ENCODE assay signal across 8 cellular contexts in the genomic region with DNA sequence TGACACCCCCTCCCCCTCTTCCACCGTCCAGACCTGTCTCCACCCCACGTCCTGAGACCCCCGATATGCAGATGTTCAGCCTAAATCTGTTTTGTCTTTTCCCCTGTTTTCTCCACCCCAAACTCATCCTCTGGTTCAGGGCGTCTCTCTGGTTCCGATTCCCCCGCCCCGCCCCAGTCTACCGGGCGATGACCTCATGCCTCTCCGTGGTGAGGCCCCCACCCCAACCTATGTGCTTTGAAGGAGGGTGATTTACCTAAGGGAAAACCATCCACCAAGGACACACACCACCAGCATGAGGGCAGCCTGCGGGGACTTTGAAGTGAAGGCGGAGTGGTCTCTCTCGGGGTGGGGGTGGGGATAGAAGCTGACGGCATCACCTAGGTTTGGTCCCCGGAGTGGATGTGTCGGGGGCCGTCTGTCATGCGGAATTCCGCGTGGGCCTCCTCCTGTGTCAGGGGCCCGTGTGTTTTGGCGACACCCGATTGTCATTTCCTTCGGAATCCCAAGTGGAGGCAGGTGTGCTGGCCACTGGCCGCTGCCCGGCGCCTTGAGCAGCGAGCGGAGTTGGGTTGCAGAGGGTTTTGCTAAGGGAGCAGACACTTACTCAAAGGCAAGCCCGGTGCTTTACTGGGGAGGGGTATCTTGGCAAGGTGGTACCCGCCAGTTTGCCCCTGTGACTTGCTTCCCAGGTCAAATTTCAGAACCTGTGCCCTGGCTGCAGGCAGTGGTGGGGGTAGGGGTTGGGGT. TPM values are rescaled to one million over a fixed set of nuclear protein-coding genes. Genes with fewer than 3 reads are reported as not detected.
A peak's percentile ranks its signal among the peaks of the same experiment; 100 is the strongest.
DNase-seq lines count a peak whose midpoint lies in the region; ATAC-seq and TF ChIP-seq lines count a peak whose summit lies in the region.

No MANE protein-coding gene starts in this region.

- H3K36me3 Mint-ChIP-seq in endothelial cell (ENCODE audit: low read depth, unreplicated experiment): peaks cover 15% of the 10 kb centered on the region
- H3K36me3 Mint-ChIP-seq in nephron progenitor cell (ENCODE audit: low read depth): peaks cover 13% of the 10 kb centered on the region

- no peak overlapping the region for H2AFZ ChIP-seq in HCT116 (ENCODE audit: low read depth, low read length, poor library complexity, severe bottlenecking)

- peak overlapping the region; percentile 94 for H3K9ac ChIP-seq in HCT116 (ENCODE audit: low read length)

- H3K79me2 ChIP-seq in HCT116 (ENCODE audit: insufficient read depth, low read length): peaks cover 63% of the 10 kb centered on the region

- DNase-seq in HCT116 (ENCODE audit: low read depth, low spot score): no peak
- DNase-seq in activated CD4-positive, alpha-beta T cell treated with anti-CD3 and anti-CD28 coated beads for 48 hours: peak; percentile 36
- DNase-seq in endothelial cell (ENCODE audit: low spot score): no peak
- DNase-seq in nephron progenitor cell: peak; percentile 43
- DNase-seq in KG1 (lab: John Stamatoyannopoulos, UW): no peak

- no peak for ATAC-seq in HCT116
- ATAC-seq in HG02571 (IDR thresholded peaks at IDR 0.05; ENCODE audit: unreplicated experiment): no peak
- no peak for ATAC-seq in HG02610 (IDR thresholded peaks at IDR 0.05; ENCODE audit: unreplicated experiment)
- no peak for ATAC-seq in GM19463 (IDR thresholded peaks at IDR 0.05; ENCODE audit: unreplicated experiment)

- H3K9me3 Mint-ChIP-seq in endothelial cell (ENCODE audit: unreplicated experiment) (no peaks in the 10 kb centered on the region), nephron progenitor cell (no peaks in the 10 kb centered on the region)

- H3K4me1 Mint-ChIP-seq in endothelial cell (ENCODE audit: unreplicated experiment) (peaks cover 11% of the 10 kb centered on the region), nephron progenitor cell (peaks cover 62% of the 10 kb centered on the region)

- H3K27ac ChIP-seq in HCT116 (ENCODE audit: low read depth, low read length): peak overlapping the region; percentile 93

- TSS peak; percentile 55 for BruUV-seq in HCT116 (replicated peaks; lab: Mats Ljungman, UMichigan)

- no peak for TF ChIP-seq POLR2A in HCT116 (IDR thresholded peaks at IDR 0.05; ENCODE audit: borderline replicate concordance, extremely low read depth, insufficient read depth, insufficient read length)

- H3K4me1 ChIP-seq in HCT116 (ENCODE audit: control insufficient read depth in 1 of 2, insufficient read depth in 2 of 2, low read length in 2 of 2): peaks cover 23 to 40% of the 10 kb centered on the region in 2 experiments

- no peak for TF ChIP-seq RAD21 in HCT116 (IDR thresholded peaks at IDR 0.05; ENCODE audit: low read depth)

- POLR2A ChIA-PET in HCT116 (lab: Charles Lee): no interaction called here

- RAD21 ChIA-PET in HCT116 (lab: Charles Lee; ENCODE audit: low non-redundant PET in 1 of 2, low total read pairs in 2 of 2, uncharacterized antibody in 2 of 2, unreplicated experiment in 2 of 2): no interaction called here

- peak overlapping the region; percentile 99 for H3K4me2 ChIP-seq in HCT116 (ENCODE audit: low read length)

- no peaks in the 10 kb centered on the region for H3K9me3 ChIP-seq in HCT116 (ENCODE audit: control insufficient read depth in 1 of 2, insufficient read depth in 1 of 2, low read depth in 1 of 2, low read length in 2 of 2)

- intact Hi-C loops in HCT116 (cut with micrococcal nuclease): no loop called here

- H3K27me3 ChIP-seq in HCT116 (ENCODE audit: insufficient read depth, low read length): no peaks in the 10 kb centered on the region

- H4K20me1 ChIP-seq in HCT116 (ENCODE audit: insufficient read depth): no peaks in the 10 kb centered on the region

- no peak for TF ChIP-seq CTCF in HCT116 (IDR thresholded peaks at IDR 0.05 in 2 of 3, conservative IDR thresholded peaks at IDR 0.05 in 1 of 3; ENCODE audit: borderline replicate concordance in 1 of 3, insufficient read depth in 1 of 3, low read depth in 2 of 3, low read length in 2 of 3)
- no peak for TF ChIP-seq CTCF in endothelial cell (IDR thresholded peaks at IDR 0.05; ENCODE audit: unreplicated experiment)
- no peak for TF ChIP-seq CTCF in nephron progenitor cell (IDR thresholded peaks at IDR 0.05)

- H3K4me3 ChIP-seq in HCT116 (replicated peaks in 1 of 2; ENCODE audit: low read depth in 1 of 2, low read length in 2 of 2): peak overlapping the region; percentile 83 to 91

- H3K9me2 ChIP-seq in HCT116 (ENCODE audit: insufficient read depth): no peaks in the 10 kb centered on the region

- H3K27me3 Mint-ChIP-seq in endothelial cell (ENCODE audit: unreplicated experiment) (peaks cover 14% of the 10 kb centered on the region), nephron progenitor cell (ENCODE audit: low read depth, poor library complexity) (peaks cover 3% of the 10 kb centered on the region)

- H3K36me3 ChIP-seq in HCT116 (ENCODE audit: control insufficient read depth in 1 of 2, insufficient read depth in 2 of 2, low read length in 2 of 2): peaks cover 2 to 12% of the 10 kb centered on the region in 2 experiments; a peak in 2 of 4 replicates

- H3K4me3 Mint-ChIP-seq in endothelial cell (ENCODE audit: unreplicated experiment) (peak overlapping the region; percentile 96), nephron progenitor cell (peak overlapping the region; percentile 93)

- H3K27ac Mint-ChIP-seq in endothelial cell (ENCODE audit: unreplicated experiment): peak overlapping the region; percentile 67
- H3K27ac Mint-ChIP-seq in nephron progenitor cell: peak overlapping the region; percentile 62

- CTCF ChIA-PET in HCT116 (lab: Charles Lee): no interaction called here

TF ChIP-seq in HCT116, 20 proteins besides CTCF, POLR2A, EP300 and RAD21:
- TF ChIP-seq, protein P1, sequence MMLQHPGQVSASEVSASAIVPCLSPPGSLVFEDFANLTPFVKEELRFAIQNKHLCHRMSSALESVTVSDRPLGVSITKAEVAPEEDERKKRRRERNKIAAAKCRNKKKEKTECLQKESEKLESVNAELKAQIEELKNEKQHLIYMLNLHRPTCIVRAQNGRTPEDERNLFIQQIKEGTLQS (IDR thresholded peaks at IDR 0.05): no peak
- TF ChIP-seq EZH2phosphoT487 (IDR thresholded peaks at IDR 0.05; ENCODE audit: borderline replicate concordance) (no peak), YY1 (IDR thresholded peaks at IDR 0.05; ENCODE audit: extremely low read depth, insufficient replicate concordance, low read depth, low read length) (no peak), ZNF274 (IDR thresholded peaks at IDR 0.05; ENCODE audit: low read depth, low read length) (no peak), EGR1 (IDR thresholded peaks at IDR 0.05; ENCODE audit: low read depth) (no peak), CBX3 (IDR thresholded peaks at IDR 0.05; ENCODE audit: low read depth) (no peak), TCF7L2 (IDR thresholded peaks at IDR 0.05; ENCODE audit: borderline replicate concordance, extremely low read depth, insufficient read depth, insufficient read length) (no peak), SRF (IDR thresholded peaks at IDR 0.05; ENCODE audit: low read depth) (no peak), FOSL1 (IDR thresholded peaks at IDR 0.05; ENCODE audit: low read depth) (no peak), JUND (IDR thresholded peaks at IDR 0.05) (no peak), ELF1 (IDR thresholded peaks at IDR 0.05; ENCODE audit: borderline replicate concordance, low read depth) (no peak), SIN3A (IDR thresholded peaks at IDR 0.05; ENCODE audit: low read depth) (no peak), CEBPB (IDR thresholded peaks at IDR 0.05; ENCODE audit: low read depth) (no peak), ZFX (IDR thresholded peaks at IDR 0.05) (no peak), EZH2 (IDR thresholded peaks at IDR 0.05) (no peak)
- TF ChIP-seq, protein P2, sequence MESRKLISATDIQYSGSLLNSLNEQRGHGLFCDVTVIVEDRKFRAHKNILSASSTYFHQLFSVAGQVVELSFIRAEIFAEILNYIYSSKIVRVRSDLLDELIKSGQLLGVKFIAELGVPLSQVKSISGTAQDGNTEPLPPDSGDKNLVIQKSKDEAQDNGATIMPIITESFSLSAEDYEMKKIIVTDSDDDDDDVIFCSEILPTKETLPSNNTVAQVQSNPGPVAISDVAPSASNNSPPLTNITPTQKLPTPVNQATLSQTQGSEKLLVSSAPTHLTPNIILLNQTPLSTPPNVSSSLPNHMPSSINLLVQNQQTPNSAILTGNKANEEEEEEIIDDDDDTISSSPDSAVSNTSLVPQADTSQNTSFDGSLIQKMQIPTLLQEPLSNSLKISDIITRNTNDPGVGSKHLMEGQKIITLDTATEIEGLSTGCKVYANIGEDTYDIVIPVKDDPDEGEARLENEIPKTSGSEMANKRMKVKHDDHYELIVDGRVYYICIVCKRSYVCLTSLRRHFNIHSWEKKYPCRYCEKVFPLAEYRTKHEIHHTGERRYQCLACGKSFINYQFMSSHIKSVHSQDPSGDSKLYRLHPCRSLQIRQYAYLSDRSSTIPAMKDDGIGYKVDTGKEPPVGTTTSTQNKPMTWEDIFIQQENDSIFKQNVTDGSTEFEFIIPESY (IDR thresholded peaks at IDR 0.05; ENCODE audit: extremely low read depth, insufficient replicate concordance, low read length): no peak
TF ChIP-seq in HCT116: peak in this region for 0.

RNA-seq across cellular contexts. Expression of a gene that starts 1.4 kb away (rescaled TPM):
- 60.3 TPM for total RNA-seq in HCT116 (2021; ENCODE audit: unreplicated experiment)
- 64.5 and 76.2 TPM in 2 replicates for polyA plus RNA-seq in HCT116 (2012)
- total RNA-seq in endothelial cell (ENCODE audit: unreplicated experiment): 38.9 TPM

RNA-seq across cellular contexts. Expression of a gene that starts 7.1 kb away (rescaled TPM):
- total RNA-seq in HCT116 (2021; ENCODE audit: unreplicated experiment) (20.9 TPM), endothelial cell (ENCODE audit: unreplicated experiment) (8.7 TPM)
- polyA plus RNA-seq in HCT116 (2012): 15.9 and 20.8 TPM in 2 replicates

RNA-seq across cellular contexts. Expression of a gene that starts 24.3 kb away (rescaled TPM):
- total RNA-seq in HCT116 (2021; ENCODE audit: unreplicated experiment) (not detected), endothelial cell (ENCODE audit: unreplicated experiment) (not detected)
- polyA plus RNA-seq in HCT116 (2012): not detected in 2 replicates

RNA-seq across cellular contexts. Expression of a gene that starts 27.2 kb away (rescaled TPM):
- total RNA-seq in HCT116 (2021; ENCODE audit: unreplicated experiment): not detected
- polyA plus RNA-seq in HCT116 (2012): 0.10 and 0.12 TPM in 2 replicates
- not detected for total RNA-seq in endothelial cell (ENCODE audit: unreplicated experiment)

RNA-seq across cellular contexts. Expression of a gene that starts 31.4 kb away (rescaled TPM):
- total RNA-seq in HCT116 (2021; ENCODE audit: unreplicated experiment): 1.2 TPM
- polyA plus RNA-seq in HCT116 (2012): 1.1 and 1.9 TPM in 2 replicates
- total RNA-seq in endothelial cell (ENCODE audit: unreplicated experiment): 1.4 TPM

Comparison
In these comparisons a context has a peak if more than half of its experiments do, and no peak if none do; other contexts are left out.
1. DNase-seq: peak in activated CD4-positive, alpha-beta T cell treated with anti-CD3 and anti-CD28 coated beads for 48 hours (single experiment) and nephron progenitor cell (single experiment); none in HCT116 (single experiment), endothelial cell (single experiment) and KG1 (single experiment).